10 cellular contexts compared by ENCODE assay signal in genomic region chr3:147816770-147817169, GRCh38.
A peak's percentile ranks its signal among the peaks of the same experiment; 100 is the strongest.
DNase-seq lines count a peak whose midpoint lies in the region; ATAC-seq and TF ChIP-seq lines count a peak whose summit lies in the region.
"Had no signal": no experiment of that assay in that cellular context is flagged by ENCODE, and none has a peak within 500 bp of the region (broad histone marks: within the 10 kb centered on the region; RNA-seq: fewer than 3 reads in every experiment).

No MANE protein-coding gene starts in this region.

- intact Hi-C loops in activated T-helper 1 cell treated with anti-CD3 and anti-CD28 coated beads, Interleukin-12 subunit alpha, Interleukin-12 subunit beta, Interleukin-2, Interleukin-4 antibody, amounts not matched to agents 30 ng/mL and 10 ng/mL and 1 ng/mL, durations not matched to agents 14 hours and 24 hours and 36 hours (cut with micrococcal nuclease) = no loop called here

- H3K4me3 ChIP-seq in coronary artery = no peak overlapping the region

- H3K27ac Mint-ChIP-seq in activated T-helper 1 cell treated with anti-CD3 and anti-CD28 coated beads, Interleukin-12 subunit alpha, Interleukin-12 subunit beta, Interleukin-2, Interleukin-4 antibody, amounts not matched to agents 30 ng/mL and 10 ng/mL and 1 ng/mL, durations not matched to agents 14 hours and 24 hours and 36 hours = no peak overlapping the region
- H3K27ac Mint-ChIP-seq in T-cell = no peak overlapping the region
- H3K27ac Mint-ChIP-seq: naive B cell had no signal

- ATAC-seq in HG02938 (IDR thresholded peaks at IDR 0.05; ENCODE audit: unreplicated experiment) = no peak
- ATAC-seq in T-cell (replicated peaks in 1 of 4) = no peak

- H3K27me3 Mint-ChIP-seq in activated T-helper 1 cell treated with anti-CD3 and anti-CD28 coated beads, Interleukin-12 subunit alpha, Interleukin-12 subunit beta, Interleukin-2, Interleukin-4 antibody, amounts not matched to agents 30 ng/mL and 10 ng/mL and 1 ng/mL, durations not matched to agents 14 hours and 24 hours and 36 hours (ENCODE audit: insufficient read depth) = no peaks in the 10 kb centered on the region
- H3K27me3 Mint-ChIP-seq in T-cell = no peaks in the 10 kb centered on the region
- H3K27me3 Mint-ChIP-seq: naive B cell had no signal

- no peaks in the 10 kb centered on the region for H3K9me3 Mint-ChIP-seq in activated T-helper 1 cell treated with anti-CD3 and anti-CD28 coated beads, Interleukin-12 subunit alpha, Interleukin-12 subunit beta, Interleukin-2, Interleukin-4 antibody, amounts not matched to agents 30 ng/mL and 10 ng/mL and 1 ng/mL, durations not matched to agents 14 hours and 24 hours and 36 hours
- H3K9me3 Mint-ChIP-seq in T-cell = peaks cover 0 to 2% (median 0%) of the 10 kb centered on the region in 3 donors
- H3K9me3 Mint-ChIP-seq: naive B cell had no signal

- no peak for TF ChIP-seq CTCF in coronary artery (IDR thresholded peaks at IDR 0.05)

- peak; percentile 6 for DNase-seq in EH (ENCODE audit: low read depth)
- DNase-seq in NCI-H345 treated with DMSO at 0.1 percent for 48 hours (lab: John Stamatoyannopoulos, UW; ENCODE audit: unreplicated experiment) = peak; percentile 14
- DNase-seq in fibroblast of peridontal ligament (ENCODE audit: extremely low read depth) = peak; percentile 18
- peak; percentile 51 for DNase-seq in pulmonary artery endothelial cell (ENCODE audit: low read depth, low spot score)
- DNase-seq in coronary artery (ENCODE audit: low spot score) = no peak
- no peak for DNase-seq in activated T-helper 1 cell treated with anti-CD3 and anti-CD28 coated beads, Interleukin-12 subunit alpha, Interleukin-12 subunit beta, Interleukin-2, Interleukin-4 antibody, amounts not matched to agents 30 ng/mL and 10 ng/mL and 1 ng/mL, durations not matched to agents 14 hours and 24 hours and 36 hours (ENCODE audit: low spot score)
- DNase-seq in T-cell = no peak
- DNase-seq: Caco-2, naive B cell had no signal

- H3K36me3 Mint-ChIP-seq in activated T-helper 1 cell treated with anti-CD3 and anti-CD28 coated beads, Interleukin-12 subunit alpha, Interleukin-12 subunit beta, Interleukin-2, Interleukin-4 antibody, amounts not matched to agents 30 ng/mL and 10 ng/mL and 1 ng/mL, durations not matched to agents 14 hours and 24 hours and 36 hours (ENCODE audit: low read depth) = no peaks in the 10 kb centered on the region
- H3K36me3 Mint-ChIP-seq in T-cell = no peaks in the 10 kb centered on the region
- H3K36me3 Mint-ChIP-seq: naive B cell had no signal

- H3K27ac ChIP-seq in coronary artery = no peak overlapping the region

- no peak overlapping the region for H3K4me3 Mint-ChIP-seq in activated T-helper 1 cell treated with anti-CD3 and anti-CD28 coated beads, Interleukin-12 subunit alpha, Interleukin-12 subunit beta, Interleukin-2, Interleukin-4 antibody, amounts not matched to agents 30 ng/mL and 10 ng/mL and 1 ng/mL, durations not matched to agents 14 hours and 24 hours and 36 hours
- H3K4me3 Mint-ChIP-seq in T-cell = no peak overlapping the region
- H3K4me3 Mint-ChIP-seq: naive B cell had no signal

- H3K4me1 Mint-ChIP-seq in activated T-helper 1 cell treated with anti-CD3 and anti-CD28 coated beads, Interleukin-12 subunit alpha, Interleukin-12 subunit beta, Interleukin-2, Interleukin-4 antibody, amounts not matched to agents 30 ng/mL and 10 ng/mL and 1 ng/mL, durations not matched to agents 14 hours and 24 hours and 36 hours (ENCODE audit: low read depth) = no peaks in the 10 kb centered on the region
- no peaks in the 10 kb centered on the region for H3K4me1 Mint-ChIP-seq in T-cell
- H3K4me1 Mint-ChIP-seq: naive B cell had no signal

- CTCF ChIA-PET in T-cell (lab: Charles Lee) = no interaction called here

- POLR2A ChIA-PET in T-cell (lab: Charles Lee) = no interaction called here

Comparison
In these comparisons a context has a peak if more than half of its experiments do, and no peak if none do; other contexts are left out.
1. DNase-seq: peak in EH (single experiment), NCI-H345 treated with DMSO at 0.1 percent for 48 hours (single experiment), fibroblast of peridontal ligament (single experiment) and pulmonary artery endothelial cell (single experiment); none in coronary artery (single experiment), activated T-helper 1 cell treated with anti-CD3 and anti-CD28 coated beads, Interleukin-12 subunit alpha, Interleukin-12 subunit beta, Interleukin-2, Interleukin-4 antibody, amounts not matched to agents 30 ng/mL and 10 ng/mL and 1 ng/mL, durations not matched to agents 14 hours and 24 hours and 36 hours (single experiment) and T-cell (0 of 34).